In genomic region chr2:225842939-225843338, GRCh38 we compare ENCODE assay signal across 24 cellular contexts.
A peak's percentile ranks its signal among the peaks of the same experiment; 100 is the strongest.
DNase-seq lines count a peak whose midpoint lies in the region; ATAC-seq and TF ChIP-seq lines count a peak whose summit lies in the region.
"Had no signal": no experiment of that assay in that cellular context is flagged by ENCODE, and none has a peak within 500 bp of the region (broad histone marks: within the 10 kb centered on the region; RNA-seq: fewer than 3 reads in every experiment).

No MANE protein-coding gene starts in this region.

- H3K27ac ChIP-seq in GM23248 (no peak overlapping the region), lower lobe of right lung (no peak overlapping the region)
- H3K27ac ChIP-seq: C4-2B, HL-60, stomach, upper lobe of right lung had no signal

- intact Hi-C loops in lower lobe of right lung (cut with DNase I) = no loop called here
- intact Hi-C loops in posterior vena cava (cut with DNase I) = no loop called here

- H3K4me3 ChIP-seq in GM23248 (no peak overlapping the region), lower lobe of right lung (no peak overlapping the region)
- H3K4me3 ChIP-seq: smooth muscle cell, stomach, upper lobe of right lung had no signal

- no peaks in the 10 kb centered on the region for H3F3A ChIP-seq in GM23248 (ENCODE audit: insufficient read depth)

- no peak for TF ChIP-seq CTCF in lower lobe of right lung (IDR thresholded peaks at IDR 0.05)

- H3K9me3 ChIP-seq in GM23248 (ENCODE audit: low read depth) (no peaks in the 10 kb centered on the region), lower lobe of right lung (no peaks in the 10 kb centered on the region)
- H3K9me3 ChIP-seq: stomach, upper lobe of right lung had no signal

- no peak overlapping the region for H2AFZ ChIP-seq in GM23248

- H3K36me3 ChIP-seq in GM23248 (ENCODE audit: low read depth) (no peaks in the 10 kb centered on the region), lower lobe of right lung (no peaks in the 10 kb centered on the region)
- H3K36me3 ChIP-seq: stomach, upper lobe of right lung had no signal

- WGBS in GM23248 (ENCODE audit: low coverage in 1 of 2, low lambda C conversion rate in 2 of 2, missing lambda C conversion rate in 2 of 2), 2 experiments = 0 to 4% methylated on average over 1 of the region's 1 CpG

- no peaks in the 10 kb centered on the region for H4K20me1 ChIP-seq in GM23248 (ENCODE audit: insufficient read depth)

- no peaks in the 10 kb centered on the region for H3K79me2 ChIP-seq in GM23248 (ENCODE audit: insufficient read depth)

- H3K4me1 ChIP-seq in GM23248 (ENCODE audit: insufficient read depth) (peaks cover 8% of the 10 kb centered on the region; the same call in 1 of the 2 replicates), lower lobe of right lung (no peaks in the 10 kb centered on the region)
- H3K4me1 ChIP-seq: stomach, upper lobe of right lung had no signal

- ATAC-seq in GM21786 (IDR thresholded peaks at IDR 0.05; ENCODE audit: unreplicated experiment) (no peak), lower lobe of right lung (no peak)
- ATAC-seq: activated CD8-positive, alpha-beta memory T cell treated with anti-CD3 and anti-CD28 coated beads, Interleukin-2, amount 10 ng/mL, durations not matched to agents 7 days and 5 days; esophagus mucosa; naive thymus-derived CD8-positive, alpha-beta T cell; upper lobe of right lung had no signal

- DNase-seq in GM23248 = peak; percentile 54
- peak; percentile 5 for DNase-seq in amniotic stem cell (lab: John Stamatoyannopoulos, UW)
- peak; percentile 44 for DNase-seq in fibroblast of the conjunctiva (ENCODE audit: low read depth)
- peak; percentile 4 for DNase-seq in stromal cell of bone marrow (ENCODE audit: low read depth)
- DNase-seq in lower lobe of right lung = no peak
- no peak for DNase-seq in posterior vena cava (ENCODE audit: low spot score)
- DNase-seq in LoVo (ENCODE audit: low spot score) = no peak
- DNase-seq: activated CD4-positive, alpha-beta T cell treated with anti-CD3 and anti-CD28 coated beads for 1 hour; activated CD8-positive, alpha-beta memory T cell treated with anti-CD3 and anti-CD28 coated beads, Interleukin-2, amount 10 ng/mL, durations not matched to agents 7 days and 5 days; central memory CD4-positive, alpha-beta T cell; GDM1; hypothalamus; mesendoderm; naive thymus-derived CD8-positive, alpha-beta T cell; NCI-H1930; NCI-H446; stimulated activated CD4-positive, alpha-beta T cell treated with anti-CD3 and anti-CD28 coated beads, Interleukin-4, amount 100 ng/mL, for 24 hours; stomach; upper lobe of right lung had no signal

- no peaks in the 10 kb centered on the region for H3K9me2 ChIP-seq in GM23248 (ENCODE audit: insufficient read depth)

- in situ Hi-C loops in GM23248 (cut with MboI) = no loop called here

- no peak overlapping the region for H3K9ac ChIP-seq in GM23248

- no peak overlapping the region for H3K4me2 ChIP-seq in GM23248 (ENCODE audit: unreplicated experiment)
- H3K4me2 ChIP-seq: smooth muscle cell had no signal

- H3K27me3 ChIP-seq in GM23248 (replicated peaks; ENCODE audit: insufficient read depth) = no peaks in the 10 kb centered on the region
- H3K27me3 ChIP-seq in lower lobe of right lung (ENCODE audit: low read depth) = no peaks in the 10 kb centered on the region
- H3K27me3 ChIP-seq: stomach, upper lobe of right lung had no signal

Comparison
In these comparisons a context has a peak if more than half of its experiments do, and no peak if none do; other contexts are left out.
1. DNase-seq: peak in GM23248 (single experiment), amniotic stem cell (single experiment), fibroblast of the conjunctiva (single experiment) and stromal cell of bone marrow (single experiment); none in lower lobe of right lung (single experiment), posterior vena cava (single experiment) and LoVo (single experiment).